ENCODE assay signal across 20 cellular contexts in the genomic region with DNA sequence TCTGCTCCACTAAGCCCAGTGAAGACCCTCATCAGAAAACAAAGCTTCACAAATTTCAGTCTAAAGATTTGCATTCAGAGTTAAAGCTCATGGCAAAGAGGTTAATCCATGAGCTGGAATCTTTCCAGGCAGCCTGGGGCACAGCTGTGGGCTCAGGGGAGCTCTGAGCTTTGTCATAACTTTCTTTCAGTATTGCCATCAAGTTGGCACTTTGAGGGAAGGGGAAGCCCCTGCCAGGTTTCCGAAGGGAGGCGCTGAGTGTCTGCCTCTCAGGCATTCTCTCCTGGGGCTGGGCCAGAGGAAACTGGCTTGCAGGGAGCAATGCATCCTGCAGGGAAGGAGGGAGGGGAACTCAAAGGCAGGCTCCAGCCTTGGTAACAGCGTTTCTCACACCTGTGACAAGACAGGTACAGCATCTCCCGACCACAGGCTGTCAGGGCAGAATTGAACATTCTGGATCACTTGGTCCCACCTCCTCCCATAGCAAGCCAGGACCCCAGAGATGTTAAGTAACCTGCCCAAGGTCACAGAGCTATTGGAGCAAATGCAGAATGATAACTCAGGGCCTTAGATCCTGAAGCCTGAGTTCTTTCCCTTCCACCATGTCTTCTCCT. TPM values are rescaled to one million over a fixed set of nuclear protein-coding genes. Genes with fewer than 3 reads are reported as not detected.
DNase-seq lines count a peak whose midpoint lies in the region; ATAC-seq, FAIRE-seq and TF ChIP-seq lines count a peak whose summit lies in the region.
"Had no signal": no experiment of that assay in that cellular context is flagged by ENCODE, and none has a peak within 500 bp of the region (broad histone marks: within the 10 kb centered on the region; RNA-seq: fewer than 3 reads in every experiment).

No MANE protein-coding gene starts in this region.

- H3K27me3 Mint-ChIP-seq in activated CD4-positive, alpha-beta memory T cell treated with anti-CD3 and anti-CD28 coated beads for 36 hours: peaks cover 38% of the 10 kb centered on the region
- H3K27me3 Mint-ChIP-seq in activated CD4-positive, alpha-beta memory T cell treated with anti-CD3 and anti-CD28 coated beads, Interleukin-2, amount 10 ng/mL, durations not matched to agents 7 days and 5 days: peaks cover 56% of the 10 kb centered on the region

- TF ChIP-seq POLR2A in GM12892 (IDR thresholded peaks at IDR 0.05; ENCODE audit: low read depth, low read length): no peak

- no peaks in the 10 kb centered on the region for H3K36me3 ChIP-seq in PC-3 (ENCODE audit: low read depth, low read length)
- H3K36me3 ChIP-seq: esophagus squamous epithelium had no signal

- intact Hi-C loops in activated CD4-positive, alpha-beta memory T cell treated with anti-CD3 and anti-CD28 coated beads for 36 hours (cut with micrococcal nuclease): no loop called here
- intact Hi-C loops in PC-3 (cut with micrococcal nuclease): no loop called here

- peaks cover 51% of the 10 kb centered on the region for H3K27me3 ChIP-seq in PC-3 (ENCODE audit: low read length)

- CTCF ChIA-PET in activated CD4-positive, alpha-beta memory T cell treated with anti-CD3 and anti-CD28 coated beads for 36 hours (lab: Charles Lee): interaction anchor here (1.0 to 1.7 kb wide), 4 partner anchors 7 to 102 kb away, joined by 3 to 7 read pairs (median 4); no protein-coding TSS in a partner anchor
- CTCF ChIA-PET in activated CD4-positive, alpha-beta memory T cell treated with anti-CD3 and anti-CD28 coated beads, Interleukin-2, amount 10 ng/mL, durations not matched to agents 7 days and 5 days (lab: Charles Lee): no interaction called here
- CTCF ChIA-PET in PC-3 (lab: Charles Lee): no interaction called here

- H3K27ac Mint-ChIP-seq in activated CD4-positive, alpha-beta memory T cell treated with anti-CD3 and anti-CD28 coated beads for 36 hours: no peak overlapping the region
- no peak overlapping the region for H3K27ac Mint-ChIP-seq in activated CD4-positive, alpha-beta memory T cell treated with anti-CD3 and anti-CD28 coated beads, Interleukin-2, amount 10 ng/mL, durations not matched to agents 7 days and 5 days
- H3K27ac Mint-ChIP-seq: brain had no signal

- no peak overlapping the region for H2AFZ ChIP-seq in PC-3 (ENCODE audit: low read length)

- H3K4me3 ChIP-seq in PC-3 (ENCODE audit: low read length): no peak overlapping the region
- H3K4me3 ChIP-seq: dorsolateral prefrontal cortex, esophagus squamous epithelium had no signal

- H4K20me1 ChIP-seq in PC-3 (ENCODE audit: low read length): no peaks in the 10 kb centered on the region

- no peak overlapping the region for H3K9ac ChIP-seq in PC-3 (ENCODE audit: low read length)

- DNase-seq in activated CD4-positive, alpha-beta memory T cell treated with anti-CD3 and anti-CD28 coated beads for 36 hours: peak; percentile 69
- DNase-seq in activated CD4-positive, alpha-beta memory T cell treated with anti-CD3 and anti-CD28 coated beads, Interleukin-2, amount 10 ng/mL, durations not matched to agents 7 days and 5 days: no peak
- no peak for DNase-seq in GM12892 (ENCODE audit: insufficient read length)
- peak; percentile 54 for DNase-seq in PC-3
- DNase-seq in iPS-NIHi7 (ENCODE audit: extremely low spot score): peak; percentile 63
- DNase-seq in MV-4-11 (lab: John Stamatoyannopoulos, UW): no peak
- DNase-seq: dorsolateral prefrontal cortex, EL, esophagus squamous epithelium, GOT3, mesenchymal stem cell, NCI-H146, NCI-H510A treated with DMSO at 0.1 percent for 48 hours had no signal

- H3K36me3 Mint-ChIP-seq in activated CD4-positive, alpha-beta memory T cell treated with anti-CD3 and anti-CD28 coated beads for 36 hours: no peaks in the 10 kb centered on the region
- H3K36me3 Mint-ChIP-seq in activated CD4-positive, alpha-beta memory T cell treated with anti-CD3 and anti-CD28 coated beads, Interleukin-2, amount 10 ng/mL, durations not matched to agents 7 days and 5 days (ENCODE audit: low read depth): no peaks in the 10 kb centered on the region
- H3K36me3 Mint-ChIP-seq: brain had no signal

- H3F3A ChIP-seq in PC-3 (ENCODE audit: low read length, unreplicated experiment): no peaks in the 10 kb centered on the region

- no peaks in the 10 kb centered on the region for H3K9me3 Mint-ChIP-seq in activated CD4-positive, alpha-beta memory T cell treated with anti-CD3 and anti-CD28 coated beads for 36 hours
- H3K9me3 Mint-ChIP-seq in activated CD4-positive, alpha-beta memory T cell treated with anti-CD3 and anti-CD28 coated beads, Interleukin-2, amount 10 ng/mL, durations not matched to agents 7 days and 5 days: no peaks in the 10 kb centered on the region
- H3K9me3 Mint-ChIP-seq: brain had no signal

- no TSS peak for BruUV-seq in PC-3 (replicated peaks; lab: Mats Ljungman, UMichigan)

- H3K79me2 ChIP-seq in PC-3 (ENCODE audit: low read length): no peaks in the 10 kb centered on the region

- H3K4me1 Mint-ChIP-seq in activated CD4-positive, alpha-beta memory T cell treated with anti-CD3 and anti-CD28 coated beads for 36 hours (ENCODE audit: low read depth): peaks cover 2% of the 10 kb centered on the region
- H3K4me1 Mint-ChIP-seq in activated CD4-positive, alpha-beta memory T cell treated with anti-CD3 and anti-CD28 coated beads, Interleukin-2, amount 10 ng/mL, durations not matched to agents 7 days and 5 days: peaks cover under 1% of the 10 kb centered on the region

- no peaks in the 10 kb centered on the region for H3K9me2 ChIP-seq in PC-3 (replicated peaks; ENCODE audit: low read length)

- no peaks in the 10 kb centered on the region for H3K9me3 ChIP-seq in PC-3 (ENCODE audit: low read length)
- H3K9me3 ChIP-seq: esophagus squamous epithelium had no signal

- FAIRE-seq in GM12892 (lab: Jason Lieb, UNC): peak; percentile 65
- FAIRE-seq: islet of Langerhans, RCC 7860, TTC549 had no signal

- H3K4me1 ChIP-seq in PC-3 (ENCODE audit: insufficient read depth, low read length): peaks cover 7% of the 10 kb centered on the region; the same call in 1 of the 2 replicates
- H3K4me1 ChIP-seq: esophagus squamous epithelium had no signal

- POLR2A ChIA-PET in activated CD4-positive, alpha-beta memory T cell treated with anti-CD3 and anti-CD28 coated beads for 36 hours (lab: Charles Lee): no interaction called here
- POLR2A ChIA-PET in activated CD4-positive, alpha-beta memory T cell treated with anti-CD3 and anti-CD28 coated beads, Interleukin-2, amount 10 ng/mL, durations not matched to agents 7 days and 5 days (lab: Charles Lee): no interaction called here
- POLR2A ChIA-PET in PC-3 (lab: Charles Lee; ENCODE audit: unreplicated experiment): interaction anchor here (0.6 kb wide), 1 partner anchor 216 kb away, joined by 4 read pairs; no protein-coding TSS in a partner anchor

- H3K4me2 ChIP-seq in PC-3 (ENCODE audit: low read length): no peak overlapping the region

- ATAC-seq in PC-3 (peak; percentile 33), GM18861 (IDR thresholded peaks at IDR 0.05; ENCODE audit: unreplicated experiment) (no peak), GM21717 (IDR thresholded peaks at IDR 0.05; ENCODE audit: unreplicated experiment) (no peak)

- no peak overlapping the region for H3K27ac ChIP-seq in PC-3 (ENCODE audit: low read length)
- H3K27ac ChIP-seq: dorsolateral prefrontal cortex, esophagus squamous epithelium had no signal

- no peak for TF ChIP-seq CTCF in PC-3 (conservative IDR thresholded peaks at IDR 0.05; ENCODE audit: low read depth, low read length)

- H3K4me3 Mint-ChIP-seq in activated CD4-positive, alpha-beta memory T cell treated with anti-CD3 and anti-CD28 coated beads for 36 hours: no peak overlapping the region
- no peak overlapping the region for H3K4me3 Mint-ChIP-seq in activated CD4-positive, alpha-beta memory T cell treated with anti-CD3 and anti-CD28 coated beads, Interleukin-2, amount 10 ng/mL, durations not matched to agents 7 days and 5 days
- H3K4me3 Mint-ChIP-seq: brain had no signal

RNA-seq across cellular contexts. Expression of gene LPO, which starts 3.9 kb away (rescaled TPM):
- not detected for total RNA-seq in activated CD4-positive, alpha-beta memory T cell treated with anti-CD3 and anti-CD28 coated beads for 36 hours
- not detected for total RNA-seq in activated CD4-positive, alpha-beta memory T cell treated with anti-CD3 and anti-CD28 coated beads, Interleukin-2, amount 10 ng/mL, durations not matched to agents 7 days and 5 days
- polyA plus RNA-seq in GM12892 (2012; ENCODE audit: missing spikeins): 0.08 TPM
- not detected in 2 replicates for total RNA-seq in PC-3 (2014; rRNA removed)
- polyA plus RNA-seq: neural cell had no signal

RNA-seq across cellular contexts. Expression of gene MKS1, which starts 23.2 kb away (rescaled TPM):
- total RNA-seq in activated CD4-positive, alpha-beta memory T cell treated with anti-CD3 and anti-CD28 coated beads for 36 hours: 10 to 100 TPM; 23.5 to 27.3 TPM
- 10 to 100 TPM; 18.7 to 19.8 TPM for total RNA-seq in activated CD4-positive, alpha-beta memory T cell treated with anti-CD3 and anti-CD28 coated beads, Interleukin-2, amount 10 ng/mL, durations not matched to agents 7 days and 5 days
- polyA plus RNA-seq in GM12892 (2012; ENCODE audit: missing spikeins): 14.4 TPM
- total RNA-seq in PC-3 (2014; rRNA removed): 23.9 and 33.1 TPM in 2 replicates

RNA-seq across cellular contexts. Expression of gene MPO, which starts 38.5 kb away (rescaled TPM):
- under 1 TPM; 0.17 to 0.22 TPM for total RNA-seq in activated CD4-positive, alpha-beta memory T cell treated with anti-CD3 and anti-CD28 coated beads for 36 hours
- total RNA-seq in activated CD4-positive, alpha-beta memory T cell treated with anti-CD3 and anti-CD28 coated beads, Interleukin-2, amount 10 ng/mL, durations not matched to agents 7 days and 5 days: under 1 TPM; 0.08 to 0.38 TPM
- not detected for polyA plus RNA-seq in GM12892 (2012; ENCODE audit: missing spikeins)
- not detected in 2 replicates for total RNA-seq in PC-3 (2014; rRNA removed)
- total RNA-seq: esophagus squamous epithelium had no signal
- polyA plus RNA-seq: neural cell had no signal

RNA-seq across cellular contexts. Expression of gene EPX, which starts 49.8 kb away (rescaled TPM):
- total RNA-seq in activated CD4-positive, alpha-beta memory T cell treated with anti-CD3 and anti-CD28 coated beads for 36 hours: not detected
- not detected for total RNA-seq in activated CD4-positive, alpha-beta memory T cell treated with anti-CD3 and anti-CD28 coated beads, Interleukin-2, amount 10 ng/mL, durations not matched to agents 7 days and 5 days
- polyA plus RNA-seq in GM12892 (2012; ENCODE audit: missing spikeins): not detected
- not detected in 2 replicates for total RNA-seq in PC-3 (2014; rRNA removed)
- total RNA-seq: dorsolateral prefrontal cortex, esophagus squamous epithelium had no signal
- polyA plus RNA-seq: neural cell had no signal

Comparison
In these comparisons a context has a peak if more than half of its experiments do, and no peak if none do; other contexts are left out.
1. DNase-seq: peak in activated CD4-positive, alpha-beta memory T cell treated with anti-CD3 and anti-CD28 coated beads for 36 hours (single experiment), PC-3 (single experiment) and iPS-NIHi7 (single experiment); none in activated CD4-positive, alpha-beta memory T cell treated with anti-CD3 and anti-CD28 coated beads, Interleukin-2, amount 10 ng/mL, durations not matched to agents 7 days and 5 days (single experiment), GM12892 (single experiment) and MV-4-11 (single experiment).